15 cellular contexts compared by ENCODE assay signal in the genomic region with DNA sequence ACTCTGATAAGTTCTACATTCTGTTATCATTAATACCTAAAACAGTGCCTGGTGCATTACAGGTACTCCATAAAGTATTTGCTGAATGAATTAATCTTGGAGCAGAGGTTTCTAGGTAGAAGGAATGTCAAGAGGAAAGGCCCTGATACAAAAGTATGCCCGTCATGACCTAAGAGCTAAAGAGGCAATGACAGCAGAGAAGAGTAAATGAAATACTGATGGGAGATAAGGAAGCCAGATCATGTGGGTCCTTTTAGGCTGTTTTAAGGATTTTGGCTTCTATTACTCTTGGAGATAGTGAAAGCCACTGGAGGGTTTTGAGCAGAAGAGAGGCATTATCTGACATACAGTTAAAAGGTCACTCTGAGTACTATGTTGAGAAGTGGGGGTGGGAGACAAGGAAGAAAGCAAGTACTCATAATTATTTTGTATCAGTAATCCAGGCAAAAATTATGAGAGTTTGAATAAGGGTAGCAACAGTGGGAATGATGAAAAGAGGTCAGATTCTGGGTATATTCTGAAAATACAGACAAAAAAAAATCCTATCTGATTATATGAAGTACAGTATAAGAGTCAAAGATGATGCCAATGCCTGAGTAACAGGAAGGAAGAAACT.
"Had no signal": no experiment of that assay in that cellular context is flagged by ENCODE, and none has a peak within 500 bp of the region (broad histone marks: within the 10 kb centered on the region; RNA-seq: fewer than 3 reads in every experiment).

No MANE protein-coding gene starts in this region.

- H3K9me3 ChIP-seq: breast epithelium, esophagus muscularis mucosa, sigmoid colon, vagina had no signal

- H3K4me1 ChIP-seq: breast epithelium, esophagus muscularis mucosa, sigmoid colon, vagina had no signal

- H3K4me3 ChIP-seq: breast epithelium, dorsolateral prefrontal cortex, esophagus muscularis mucosa, lung, sigmoid colon, vagina had no signal

- DNase-seq: activated CD4-positive, alpha-beta T cell treated with anti-CD3 and anti-CD28 coated beads, Interleukin-2, amount 50 U/mL, for 1 hour; activated CD4-positive, CD25-positive, alpha-beta regulatory T cell; aorta; dorsolateral prefrontal cortex; glutamatergic neuron; immature natural killer cell; sigmoid colon; stimulated activated CD4-positive, alpha-beta T cell treated with anti-CD3 and anti-CD28 coated beads, Interleukin-2, amount 100 ng/mL, for 48 hours; stimulated activated CD8-positive, alpha-beta memory T cell treated with anti-CD3 and anti-CD28 coated beads, Interleukin-4, amount 100 ng/mL, for 48 hours had no signal

- H3K27ac ChIP-seq: breast epithelium, dorsolateral prefrontal cortex, esophagus muscularis mucosa, sigmoid colon, vagina had no signal

- H3K4me3 Mint-ChIP-seq: immature natural killer cell, nephron had no signal

- H3K36me3 Mint-ChIP-seq: activated naive CD4-positive, alpha-beta T cell treated with anti-CD3 and anti-CD28 coated beads, Interleukin-2, amount 50 U/mL, for 72 hours had no signal

- H3K9me3 Mint-ChIP-seq: activated naive CD4-positive, alpha-beta T cell treated with anti-CD3 and anti-CD28 coated beads, Interleukin-2, amount 50 U/mL, for 72 hours; immature natural killer cell; nephron had no signal

- H3K27ac Mint-ChIP-seq: activated naive CD4-positive, alpha-beta T cell treated with anti-CD3 and anti-CD28 coated beads, Interleukin-2, amount 50 U/mL, for 72 hours; nephron had no signal

- H3K4me1 Mint-ChIP-seq: nephron had no signal

- H3K27me3 ChIP-seq: breast epithelium, dorsolateral prefrontal cortex, esophagus muscularis mucosa, sigmoid colon, vagina had no signal

- ATAC-seq: activated naive CD4-positive, alpha-beta T cell treated with anti-CD3 and anti-CD28 coated beads, Interleukin-2, amount 50 U/mL, for 72 hours had no signal

- H3K36me3 ChIP-seq: breast epithelium had no signal
